ENCODE assay signal across 21 cellular contexts in genomic region chr11:62507023-62507422, GRCh38. TPM values are rescaled to one million over a fixed set of nuclear protein-coding genes. Genes with fewer than 3 reads are reported as not detected.
DNase-seq lines count a peak whose midpoint lies in the region; ATAC-seq, FAIRE-seq and TF ChIP-seq lines count a peak whose summit lies in the region.
"Had no signal": no experiment of that assay in that cellular context is flagged by ENCODE, and none has a peak within 500 bp of the region (broad histone marks: within the 10 kb centered on the region; RNA-seq: fewer than 3 reads in every experiment).

No MANE protein-coding gene starts in this region.

- TF ChIP-seq POLR2A in K562 (conservative IDR thresholded peaks at IDR 0.05): no peak
- TF ChIP-seq POLR2A in testis (IDR thresholded peaks at IDR 0.05): no peak

- H3K36me3 Mint-ChIP-seq in neural progenitor cell: no peaks in the 10 kb centered on the region
- H3K36me3 Mint-ChIP-seq: naive thymus-derived CD8-positive, alpha-beta T cell had no signal

- CTCF ChIA-PET in HEK293 (lab: Yijun Ruan, JAX) (interaction anchor here (0.6 to 3.1 kb wide), 5 partner anchors 9 to 290 kb away, joined by 4 to 15 read pairs (median 5); no protein-coding TSS in a partner anchor), K562 (lab: Yijun Ruan, JAX; ENCODE audit: low intra/inter-chr PET ratio) (no interaction called here)

- no peaks in the 10 kb centered on the region for H3K9me3 ChIP-seq in HEK293 (ENCODE audit: control insufficient read depth, insufficient read depth, low read depth, low read length)
- no peaks in the 10 kb centered on the region for H3K9me3 ChIP-seq in K562 (replicated peaks; ENCODE audit: control insufficient read depth, insufficient read depth, low read depth, low read length)
- no peaks in the 10 kb centered on the region for H3K9me3 ChIP-seq in neural progenitor cell (ENCODE audit: low read depth)
- no peaks in the 10 kb centered on the region for H3K9me3 ChIP-seq in testis
- H3K9me3 ChIP-seq in HAP-1: no peaks in the 10 kb centered on the region

- DNase-seq in K562 (ENCODE audit: extremely low read depth in 1 of 4, low spot score in 3 of 4): no peak
- no peak for DNase-seq in neural progenitor cell (ENCODE audit: low spot score)
- DNase-seq in testis: no peak
- DNase-seq in globus pallidus (ENCODE audit: low spot score): no peak
- DNase-seq in HAP-1 (ENCODE audit: low spot score in 2 of 2): no peak
- no peak for DNase-seq in AG20443 (ENCODE audit: low spot score)
- DNase-seq: activated CD4-positive, alpha-beta T cell treated with anti-CD3 and anti-CD28 coated beads, Interleukin-2, amount 50 U/mL, for 4 hours; activated effector memory CD4-positive, alpha-beta T cell treated with anti-CD3 and anti-CD28 coated beads, Interleukin-2, amount 50 U/mL, for 16 hours; activated naive CD8-positive, alpha-beta T cell treated with anti-CD3 and anti-CD28 coated beads, Interleukin-2, amount 50 U/mL, for 24 hours; brain microvascular endothelial cell; cortex of kidney; GOT3; hippocampal formation; naive thymus-derived CD8-positive, alpha-beta T cell; NCI-H1694; NCI-H748 treated with DMSO at 0.1 percent for 48 hours; OCI-M1; stimulated activated CD4-positive, alpha-beta T cell treated with anti-CD3 and anti-CD28 coated beads, Interleukin-12 subunit alpha, Interleukin-12 subunit beta, amount 100 ng/mL, for 4 hours had no signal

- no peaks in the 10 kb centered on the region for H3K9me1 ChIP-seq in K562 (ENCODE audit: control insufficient read depth, insufficient read depth, low read length)

- H3K27ac Mint-ChIP-seq in neural progenitor cell: peak overlapping the region; percentile 29
- H3K27ac Mint-ChIP-seq: activated naive CD8-positive, alpha-beta T cell treated with anti-CD3 and anti-CD28 coated beads, Interleukin-2, amount 50 U/mL, for 24 hours had no signal

- no peaks in the 10 kb centered on the region for H3K36me3 ChIP-seq in HEK293 (ENCODE audit: control insufficient read depth in 2 of 2, insufficient read depth in 1 of 2, low read length in 2 of 2)
- H3K36me3 ChIP-seq in K562 (ENCODE audit: control insufficient read depth, insufficient read depth, low read length): no peaks in the 10 kb centered on the region
- no peaks in the 10 kb centered on the region for H3K36me3 ChIP-seq in neural progenitor cell
- H3K36me3 ChIP-seq in testis (ENCODE audit: low read depth, missing control alignments): no peaks in the 10 kb centered on the region
- H3K36me3 ChIP-seq in HAP-1 (replicated peaks): no peaks in the 10 kb centered on the region
- H3K36me3 ChIP-seq: brain microvascular endothelial cell had no signal

- H3K9ac ChIP-seq in K562 (ENCODE audit: insufficient read depth in 1 of 2, low read depth in 2 of 2, low read length in 2 of 2): no peak overlapping the region
- H3K9ac ChIP-seq in neural progenitor cell: no peak overlapping the region
- H3K9ac ChIP-seq: KMS-11 had no signal

- H3K4me1 Mint-ChIP-seq in neural progenitor cell: peaks cover 68% of the 10 kb centered on the region

- peak overlapping the region; percentile 18 for H3K4me3 Mint-ChIP-seq in neural progenitor cell
- H3K4me3 Mint-ChIP-seq: activated naive CD8-positive, alpha-beta T cell treated with anti-CD3 and anti-CD28 coated beads, Interleukin-2, amount 50 U/mL, for 24 hours; naive thymus-derived CD8-positive, alpha-beta T cell had no signal

- POLR2A ChIA-PET in HEK293 (lab: Yijun Ruan, JAX): no interaction called here
- POLR2A ChIA-PET in K562 (lab: Yijun Ruan, JAX): interaction anchor here (0.6 to 1.8 kb wide), 2 partner anchors 11 to 247 kb away, joined by 3 to 7 read pairs; partner anchors contain the start of gene ZBTB3

- H3K79me2 ChIP-seq in K562 (ENCODE audit: control insufficient read depth, insufficient read depth, low read length) (no peaks in the 10 kb centered on the region), neural progenitor cell (ENCODE audit: low read depth) (no peaks in the 10 kb centered on the region)

- no TSS peak for BruUV-seq in K562 (replicated peaks; lab: Mats Ljungman, UMichigan)

- TF ChIP-seq EP300 in K562 (IDR thresholded peaks at IDR 0.05; ENCODE audit: low read length): no peak

- H2AFZ ChIP-seq in K562 (ENCODE audit: low read depth, low read length) (peak overlapping the region; percentile 56), neural progenitor cell (replicated peaks) (no peak overlapping the region)

- no peaks in the 10 kb centered on the region for H3K9me3 Mint-ChIP-seq in neural progenitor cell
- H3K9me3 Mint-ChIP-seq: activated naive CD8-positive, alpha-beta T cell treated with anti-CD3 and anti-CD28 coated beads, Interleukin-2, amount 50 U/mL, for 24 hours; naive thymus-derived CD8-positive, alpha-beta T cell had no signal

- intact Hi-C loops in K562 (cut with micrococcal nuclease) (loop anchor here (10.0 kb wide), 1 partner anchor 82 kb away; no protein-coding TSS in a partner anchor), testis (cut with DNase I; ENCODE audit: low total_unique reads) (no loop called here)

- no peaks in the 10 kb centered on the region for H4K20me1 ChIP-seq in K562 (replicated peaks; ENCODE audit: control insufficient read depth, insufficient read depth, low read length)
- H4K20me1 ChIP-seq in neural progenitor cell (ENCODE audit: low read depth): no peaks in the 10 kb centered on the region

- peaks cover 9% of the 10 kb centered on the region for H3K27me3 Mint-ChIP-seq in neural progenitor cell (ENCODE audit: insufficient read depth, low read depth)

- H3K27ac ChIP-seq in HEK293 (ENCODE audit: extremely low read depth, low read depth, low read length) (no peak overlapping the region), K562 (ENCODE audit: extremely low read depth, low read depth, low read length) (no peak overlapping the region), neural progenitor cell (no peak overlapping the region), testis (peak overlapping the region; percentile 33 to 79)
- H3K27ac ChIP-seq: brain microvascular endothelial cell, KMS-11 had no signal

- no peak for TF ChIP-seq RAD21 in K562 (CRISPR knock-in tag; conservative IDR thresholded peaks at IDR 0.05 in 1 of 2, IDR thresholded peaks at IDR 0.05 in 1 of 2)

- peaks cover 57% of the 10 kb centered on the region for H3F3A ChIP-seq in neural progenitor cell (ENCODE audit: low read depth)

- in situ Hi-C loops in K562 (cut with MboI) (no loop called here), HAP-1 (cut with MboI; ENCODE audit: low sequenced_read_pairs) (no loop called here)

- no peak for ATAC-seq in K562
- ATAC-seq: activated naive CD8-positive, alpha-beta T cell treated with anti-CD3 and anti-CD28 coated beads, Interleukin-2, amount 50 U/mL, for 24 hours; naive thymus-derived CD8-positive, alpha-beta T cell had no signal

- no peaks in the 10 kb centered on the region for H3K27me3 ChIP-seq in K562 (ENCODE audit: control insufficient read depth in 2 of 2, insufficient read depth in 2 of 2, low read length in 2 of 2)
- H3K27me3 ChIP-seq in neural progenitor cell: peaks cover 8% of the 10 kb centered on the region
- H3K27me3 ChIP-seq in testis: no peaks in the 10 kb centered on the region
- no peaks in the 10 kb centered on the region for H3K27me3 ChIP-seq in HAP-1 (ENCODE audit: low read depth)
- H3K27me3 ChIP-seq: brain microvascular endothelial cell had no signal

- H3K4me1 ChIP-seq in HEK293 (ENCODE audit: control insufficient read depth, insufficient read depth, low read length): no peaks in the 10 kb centered on the region
- H3K4me1 ChIP-seq in K562 (replicated peaks in 1 of 2; ENCODE audit: control insufficient read depth in 2 of 2, insufficient read depth in 2 of 2, low read length in 2 of 2): peaks cover 37 to 41% of the 10 kb centered on the region in 2 experiments
- H3K4me1 ChIP-seq in neural progenitor cell: peaks cover 35% of the 10 kb centered on the region
- H3K4me1 ChIP-seq in testis: peaks cover 39% of the 10 kb centered on the region
- peaks cover 6% of the 10 kb centered on the region; the same call in 1 of the 2 replicates for H3K4me1 ChIP-seq in HAP-1

- H3K4me2 ChIP-seq in K562 (ENCODE audit: insufficient read depth, low read length) (no peak overlapping the region; the same call in 1 of the 2 replicates), neural progenitor cell (no peak overlapping the region)
- H3K4me2 ChIP-seq: KMS-11 had no signal

- FAIRE-seq in K562 (lab: Jason Lieb, UNC): no peak

- TF ChIP-seq CTCF in HEK293 (tag by site-specific recombination; IDR thresholded peaks at IDR 0.05) (no peak), K562 (IDR thresholded peaks at IDR 0.05 in 2 of 3, conservative IDR thresholded peaks at IDR 0.05 in 1 of 3; ENCODE audit: insufficient read depth in 2 of 3, low read depth in 1 of 3, low read length in 3 of 3) (no peak), neural progenitor cell (IDR thresholded peaks at IDR 0.05) (no peak), testis (IDR thresholded peaks at IDR 0.05) (no peak)

- WGBS in K562 (ENCODE audit: insufficient coverage, low coverage, missing lambda C conversion rate): 50% methylated on average over 3 of the region's 3 CpGs
- WGBS in testis, 2 donors: 13 to 23% methylated on average over 3 of the region's 3 CpGs

- no peak overlapping the region for H3K4me3 ChIP-seq in HEK293 (ENCODE audit: low read depth, low read length)
- H3K4me3 ChIP-seq in K562: no peak overlapping the region
- no peak overlapping the region for H3K4me3 ChIP-seq in neural progenitor cell
- no peak overlapping the region for H3K4me3 ChIP-seq in testis
- no peak overlapping the region for H3K4me3 ChIP-seq in HAP-1
- H3K4me3 ChIP-seq: lung had no signal

RNA-seq across cellular contexts. Expression of gene AHNAK, which starts 39.6 kb away (rescaled TPM):
- 39.7 and 135 TPM in 2 replicates for total RNA-seq in K562 (2011; cell fraction: chromatin; rRNA removed; ENCODE audit: low replicate concordance)
- 22.0 and 31.1 TPM in 2 replicates for total RNA-seq in K562 (2011; cell fraction: nucleolus; rRNA removed)
- 33.6 and 34.6 TPM in 2 replicates for total RNA-seq in K562 (2011; cell fraction: nucleoplasm; rRNA removed)
- total RNA-seq in K562 (2014; rRNA removed) (66.4 and 75.0 TPM in 2 replicates), K562 (2014; rRNA removed; fragmentation: Illumina TruSeq; extraction: Trizol) (44.1 and 45.1 TPM in 2 replicates), K562 (2015; rRNA removed; fragmentation: Illumina TruSeq; extraction: Trizol) (71.3 and 71.7 TPM in 2 replicates), K562 (2021) (89.2 and 89.7 TPM in 2 replicates), neural progenitor cell (ENCODE audit: low replicate concordance) (14.9 and 15.0 TPM in 2 replicates), testis (100 to 1,000 TPM; 137 to 148 TPM)
- polyA plus RNA-seq in K562 (2011; rRNA removed) (17.6 and 33.5 TPM in 2 replicates), K562 (2014; fragmentation: Illumina TruSeq; extraction: Trizol) (35.3 and 45.0 TPM in 2 replicates), K562 (2014; fragmentation: Nextera tagmentation; extraction: Ambion mirVana) (1 to 10 TPM; 1.5 to 2.5 TPM), K562 (2014; rRNA removed) (26.0 and 30.1 TPM in 2 replicates), testis (ENCODE audit: insufficient read depth, low read depth, low replicate concordance) (95.8 TPM)
- polyA plus RNA-seq in K562 (2011; cell fraction: cytosol; rRNA removed): 5.7 and 18.0 TPM in 2 replicates
- 53.7 and 161 TPM in 2 replicates for polyA plus RNA-seq in K562 (2011; cell fraction: nucleus; rRNA removed)
- polyA plus RNA-seq in K562 (2012): 43.6 and 58.2 TPM in 2 replicates
- 82.9 and 138 TPM in 2 replicates for polyA minus RNA-seq in K562 (2011; rRNA and poly(A)+ RNA removed)
- 55.4 and 84.5 TPM in 2 replicates for polyA minus RNA-seq in K562 (2011; cell fraction: cytosol; rRNA and poly(A)+ RNA removed)
- 20.5 and 109 TPM in 2 replicates for polyA minus RNA-seq in K562 (2011; cell fraction: nucleus; rRNA and poly(A)+ RNA removed)

Comparison
In these comparisons a context has a peak if more than half of its experiments do, and no peak if none do; other contexts are left out.
1. H3K27ac ChIP-seq: peak in testis (2 of 2); none in HEK293 (single experiment), K562 (single experiment) and neural progenitor cell (single experiment).